In the genomic region with DNA sequence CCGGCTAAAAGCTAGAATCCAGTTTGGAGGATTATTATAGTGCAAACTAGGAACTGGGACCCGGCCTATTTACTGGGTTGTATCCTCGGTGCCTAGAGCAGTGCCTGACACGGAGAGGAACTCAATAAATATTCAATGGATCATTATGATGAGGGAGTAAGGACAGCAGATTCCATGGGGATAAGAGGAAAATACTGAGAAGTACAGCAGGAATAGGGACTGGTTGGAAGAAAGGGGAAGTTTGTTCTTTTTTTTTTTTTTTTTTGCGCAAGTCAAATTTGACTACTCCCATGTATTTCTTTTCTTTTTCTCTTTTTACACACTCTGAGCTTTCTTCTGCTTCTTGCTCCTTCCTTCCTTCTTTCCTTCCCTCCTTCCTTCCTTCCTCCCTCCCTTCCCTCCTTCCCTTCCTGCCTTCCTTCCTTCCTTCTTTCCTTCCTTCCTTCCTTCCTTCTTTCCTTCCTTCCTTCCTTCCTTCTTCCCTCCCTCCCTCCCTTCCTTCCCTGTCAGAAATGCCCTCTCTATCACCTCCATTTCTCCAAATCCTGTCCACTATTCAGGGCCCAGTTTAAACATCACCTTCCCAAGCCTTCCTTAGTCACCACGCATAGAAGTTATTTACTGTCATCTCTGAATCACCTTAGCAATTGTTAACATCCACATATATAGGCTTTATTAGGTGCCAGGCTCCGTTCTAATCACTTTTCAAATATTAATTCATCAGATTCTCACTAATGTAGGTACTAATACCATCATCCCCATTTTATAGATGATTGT, we compare ENCODE assay signal across 8 cellular contexts. TPM values are rescaled to one million over a fixed set of nuclear protein-coding genes. Genes with fewer than 3 reads are reported as not detected.
DNase-seq lines count a peak whose midpoint lies in the region; ATAC-seq and TF ChIP-seq lines count a peak whose summit lies in the region.

No MANE protein-coding gene starts in this region.

- H3K27ac Mint-ChIP-seq in activated CD4-positive, alpha-beta T cell treated with anti-CD3 and anti-CD28 coated beads for 36 hours, result peak overlapping the region; percentile 32
- peak overlapping the region; percentile 84 for H3K27ac Mint-ChIP-seq in activated T-helper 17 cell treated with anti-CD3 and anti-CD28 coated beads, Interleukin-2, amount 50 U/mL, for 72 hours

- CTCF ChIA-PET in activated CD4-positive, alpha-beta T cell treated with anti-CD3 and anti-CD28 coated beads for 36 hours (lab: Charles Lee), result interaction anchor here (0.7 to 1.4 kb wide), 3 partner anchors 12 to 65 kb away, joined by 3 read pairs; no protein-coding TSS in a partner anchor

- peaks cover 26% of the 10 kb centered on the region; the same call in 1 of the 2 replicates for H3K4me1 ChIP-seq in iPS-20b (ENCODE audit: insufficient read depth, low read length)
- peaks cover 34% of the 10 kb centered on the region for H3K4me1 ChIP-seq in suprapubic skin

- peaks cover 2% of the 10 kb centered on the region for H3K27me3 Mint-ChIP-seq in activated CD4-positive, alpha-beta T cell treated with anti-CD3 and anti-CD28 coated beads for 36 hours
- no peaks in the 10 kb centered on the region for H3K27me3 Mint-ChIP-seq in activated T-helper 17 cell treated with anti-CD3 and anti-CD28 coated beads, Interleukin-2, amount 50 U/mL, for 72 hours

- H3K27ac ChIP-seq in iPS-20b (ENCODE audit: low read length), result peak overlapping the region; percentile 59
- peak overlapping the region; percentile 85 for H3K27ac ChIP-seq in suprapubic skin

- H3K9me3 Mint-ChIP-seq in activated CD4-positive, alpha-beta T cell treated with anti-CD3 and anti-CD28 coated beads for 36 hours (ENCODE audit: low read depth), result no peaks in the 10 kb centered on the region
- no peaks in the 10 kb centered on the region for H3K9me3 Mint-ChIP-seq in activated T-helper 17 cell treated with anti-CD3 and anti-CD28 coated beads, Interleukin-2, amount 50 U/mL, for 72 hours

- H3K36me3 Mint-ChIP-seq in activated CD4-positive, alpha-beta T cell treated with anti-CD3 and anti-CD28 coated beads for 36 hours (ENCODE audit: low read depth), result peaks cover 20% of the 10 kb centered on the region
- H3K36me3 Mint-ChIP-seq in activated T-helper 17 cell treated with anti-CD3 and anti-CD28 coated beads, Interleukin-2, amount 50 U/mL, for 72 hours (ENCODE audit: low read depth), result peaks cover 13% of the 10 kb centered on the region

- intact Hi-C loops in activated CD4-positive, alpha-beta T cell treated with anti-CD3 and anti-CD28 coated beads for 36 hours (cut with DNase I, micrococcal nuclease), result loop anchor here (1.0 kb wide), 3 partner anchors 100 to 413 kb away; a partner anchor contains a TSS

- peaks cover 22% of the 10 kb centered on the region for H3K4me1 Mint-ChIP-seq in activated CD4-positive, alpha-beta T cell treated with anti-CD3 and anti-CD28 coated beads for 36 hours
- H3K4me1 Mint-ChIP-seq in activated T-helper 17 cell treated with anti-CD3 and anti-CD28 coated beads, Interleukin-2, amount 50 U/mL, for 72 hours, result peaks cover 22% of the 10 kb centered on the region

- H3K4me3 Mint-ChIP-seq in activated CD4-positive, alpha-beta T cell treated with anti-CD3 and anti-CD28 coated beads for 36 hours, result peak overlapping the region; percentile 80
- H3K4me3 Mint-ChIP-seq in activated T-helper 17 cell treated with anti-CD3 and anti-CD28 coated beads, Interleukin-2, amount 50 U/mL, for 72 hours, result peak overlapping the region; percentile 83

- H3K9ac ChIP-seq in iPS-20b (ENCODE audit: low read depth, low read length), result peak overlapping the region; percentile 84; the same call in 1 of the 2 replicates

- TF ChIP-seq POLR2A in suprapubic skin (IDR thresholded peaks at IDR 0.05), result no peak

- TF ChIP-seq EP300 in suprapubic skin (IDR thresholded peaks at IDR 0.05), result no peak

- H3K9me3 ChIP-seq in iPS-20b (ENCODE audit: insufficient read depth, low read depth, low read length), result no peaks in the 10 kb centered on the region
- H3K9me3 ChIP-seq in suprapubic skin, result no peaks in the 10 kb centered on the region

- ATAC-seq in activated CD4-positive, alpha-beta T cell treated with anti-CD3 and anti-CD28 coated beads for 36 hours, result no peak
- ATAC-seq in activated T-helper 17 cell treated with anti-CD3 and anti-CD28 coated beads, Interleukin-2, amount 50 U/mL, for 72 hours (replicated peaks), result no peak
- ATAC-seq in HG03025 (IDR thresholded peaks at IDR 0.05; ENCODE audit: low FRiP score, unreplicated experiment), result no peak

- H3K36me3 ChIP-seq in iPS-20b (ENCODE audit: insufficient read depth, low read depth, low read length) (peaks cover 19% of the 10 kb centered on the region), suprapubic skin (no peaks in the 10 kb centered on the region)

- DNase-seq in activated CD4-positive, alpha-beta T cell treated with anti-CD3 and anti-CD28 coated beads for 36 hours, result no peak
- no peak for DNase-seq in activated CD4-positive, alpha-beta T cell treated with anti-CD3 and anti-CD28 coated beads for 1 hour
- no peak for DNase-seq in suprapubic skin (ENCODE audit: low spot score in 2 of 2)
- no peak for DNase-seq in NCI-H446 (lab: John Stamatoyannopoulos, UW)
- no peak for DNase-seq in NCI-H82 treated with DMSO at 0.1 percent for 48 hours (lab: John Stamatoyannopoulos, UW; ENCODE audit: unreplicated experiment)

- 27% methylated on average over 7 of the region's 7 CpGs for WGBS in suprapubic skin

- POLR2A ChIA-PET in activated CD4-positive, alpha-beta T cell treated with anti-CD3 and anti-CD28 coated beads for 36 hours (lab: Charles Lee), result no interaction called here

- H3K27me3 ChIP-seq in iPS-20b (ENCODE audit: insufficient read depth, low read length), result no peaks in the 10 kb centered on the region
- no peaks in the 10 kb centered on the region for H3K27me3 ChIP-seq in suprapubic skin

- no peak for TF ChIP-seq CTCF in suprapubic skin (IDR thresholded peaks at IDR 0.05)

- H3K4me3 ChIP-seq in iPS-20b (ENCODE audit: low read length) (peak overlapping the region; percentile 100), suprapubic skin (peak overlapping the region; percentile 68)

RNA-seq across cellular contexts. Expression of a gene that starts 0.9 kb away (rescaled TPM):
- 10 to 100 TPM; 13.6 to 14.3 TPM for total RNA-seq in activated CD4-positive, alpha-beta T cell treated with anti-CD3 and anti-CD28 coated beads for 36 hours
- 1 to 10 TPM; 7.4 to 8.1 TPM for total RNA-seq in activated T-helper 17 cell treated with anti-CD3 and anti-CD28 coated beads, Interleukin-2, amount 50 U/mL, for 72 hours
- 10 to 100 TPM; 12.8 to 26.5 (median 17.7) TPM for total RNA-seq in suprapubic skin
